In the genomic region with DNA sequence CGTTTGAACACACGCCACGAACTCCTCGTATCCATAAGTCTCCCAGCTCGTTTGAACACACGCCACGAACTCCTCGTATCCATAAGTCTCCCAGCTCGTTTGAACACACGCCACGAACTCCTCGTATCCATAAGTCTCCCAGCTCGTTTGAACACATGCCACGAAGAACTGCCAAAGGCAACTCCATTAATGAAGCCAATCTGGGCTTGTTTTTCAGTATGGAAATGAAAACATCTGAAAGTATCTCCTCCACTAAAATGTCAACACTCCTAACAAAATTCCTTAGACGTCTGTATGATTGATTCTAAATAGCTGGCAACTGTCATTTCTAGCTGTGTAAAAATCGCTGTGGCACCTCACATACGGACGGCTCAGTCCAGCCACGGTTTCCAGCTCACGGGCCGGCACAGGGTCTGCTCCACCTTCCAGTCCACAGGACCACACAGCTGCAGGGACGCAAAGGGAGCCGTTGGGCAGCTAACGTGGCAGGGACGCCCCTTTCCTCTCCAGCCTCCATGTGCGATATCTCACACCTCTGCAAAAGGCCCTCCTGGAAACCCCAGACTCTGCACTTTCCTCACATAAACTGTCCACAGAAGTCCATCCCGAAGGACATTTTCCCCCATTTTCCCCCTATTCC, we compare ENCODE assay signal across 1 cellular context.
TF ChIP-seq lines count a peak whose summit lies in the region.

No MANE protein-coding gene starts in this region.

TF ChIP-seq in SK-N-SH, 30 proteins besides CTCF, POLR2A, EP300 and RAD21 (continued from another document):
- TF ChIP-seq FOXM1 (IDR thresholded peaks at IDR 0.05; ENCODE audit: low read depth), result no peak
- TF ChIP-seq RFX5 (IDR thresholded peaks at IDR 0.05; ENCODE audit: low read length), result no peak
- TF ChIP-seq NRF1 (IDR thresholded peaks at IDR 0.05; ENCODE audit: low read depth, low read length), result no peak
- no peak for TF ChIP-seq FOSL2 (IDR thresholded peaks at IDR 0.05; ENCODE audit: borderline replicate concordance, low read depth)
- no peak for TF ChIP-seq ELF1 (IDR thresholded peaks at IDR 0.05)
- TF ChIP-seq FOXJ3 (CRISPR knock-in tag; IDR thresholded peaks at IDR 0.05), result no peak
- no peak for TF ChIP-seq NFIC (IDR thresholded peaks at IDR 0.05; ENCODE audit: borderline replicate concordance)
